33 cellular contexts compared by ENCODE assay signal in the genomic region with DNA sequence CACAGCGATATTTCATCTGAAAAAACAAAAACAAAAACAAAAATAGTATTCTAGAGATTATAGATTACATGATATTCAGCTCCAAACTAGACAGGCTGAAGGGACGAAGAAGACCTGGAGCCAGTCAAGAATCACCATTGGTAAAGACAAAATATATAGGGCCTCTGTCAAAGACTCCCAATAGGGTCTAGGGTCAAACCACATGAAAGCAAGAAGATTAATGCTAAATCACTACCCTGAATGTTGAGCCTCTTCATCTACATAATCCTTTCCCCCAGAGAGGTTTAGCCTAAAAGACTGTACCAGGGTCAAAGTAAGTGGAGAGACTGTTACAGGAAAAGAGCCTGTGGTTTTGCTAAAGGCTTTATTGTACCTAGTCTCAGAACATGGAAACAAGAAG.
"Had no signal": no experiment of that assay in that cellular context is flagged by ENCODE, and none has a peak within 500 bp of the region (broad histone marks: within the 10 kb centered on the region; RNA-seq: fewer than 3 reads in every experiment).

No MANE protein-coding gene starts in this region.

- H3K4me1 ChIP-seq: adrenal gland, esophagus muscularis mucosa, foreskin keratinocyte, heart left ventricle had no signal

- H3K4me2 ChIP-seq: hepatocyte had no signal

- H2AFZ ChIP-seq: hepatocyte had no signal

- H3K36me3 ChIP-seq: adrenal gland, esophagus muscularis mucosa, gastrocnemius medialis, heart left ventricle had no signal

- DNase-seq: activated CD4-positive, alpha-beta memory T cell treated with anti-CD3 and anti-CD28 coated beads for 36 hours; activated CD4-positive, alpha-beta T cell treated with anti-CD3 and anti-CD28 coated beads for 36 hours; activated CD4-positive, alpha-beta T cell treated with anti-CD3 and anti-CD28 coated beads, Interleukin-2, amount 10 ng/mL, durations not matched to agents 24 days and 14 days; activated CD4-positive, CD25-positive, alpha-beta regulatory T cell; activated CD4-positive, CD25-positive, alpha-beta regulatory T cell treated with anti-CD3 and anti-CD28 coated beads, Interleukin-2, amount 50 U/mL, for 72 hours; activated CD8-positive, alpha-beta memory T cell treated with anti-CD3 and anti-CD28 coated beads, Interleukin-2, amount 10 ng/mL, durations not matched to agents 7 days and 5 days; activated CD8-positive, alpha-beta memory T cell treated with anti-CD3 and anti-CD28 coated beads, Interleukin-2, amount 50 U/mL, for 4 hours; activated CD8-positive, alpha-beta T cell treated with anti-CD3 and anti-CD28 coated beads, Interleukin-2, amount 10 ng/mL, durations not matched to agents 7 days and 5 days; activated effector memory CD4-positive, alpha-beta T cell treated with Interleukin-2 at 50 U/mL for 16 hours; activated naive CD4-positive, alpha-beta T cell treated with anti-CD3 and anti-CD28 coated beads for 36 hours; activated naive CD8-positive, alpha-beta T cell treated with anti-CD3 and anti-CD28 coated beads for 36 hours; activated naive CD8-positive, alpha-beta T cell treated with anti-CD3 and anti-CD28 coated beads, Interleukin-2, amount 50 U/mL, for 24 hours; activated T-cell treated with anti-CD3 and anti-CD28 coated beads for 4 hours; activated T-cell treated with anti-CD3 and anti-CD28 coated beads, Interleukin-2, amount 50 U/mL, for 24 hours; activated T-cell treated with anti-CD3 and anti-CD28 coated beads, Interleukin-2, amount 50 U/mL, for 72 hours; adrenal gland; amygdala; aorta; body of pancreas; caudate nucleus; cortex of kidney; dermis blood vessel endothelial cell; effector CD4-positive, alpha-beta T cell; effector memory CD8-positive, alpha-beta T cell; erythroblast; foreskin keratinocyte; gastrocnemius medialis; glutamatergic neuron; heart left ventricle; T-helper 2 cell had no signal

- H3K27ac ChIP-seq: adrenal gland, body of pancreas, esophagus muscularis mucosa, foreskin keratinocyte, gastrocnemius medialis, heart left ventricle, hepatocyte had no signal

- ATAC-seq: activated CD4-positive, alpha-beta T cell treated with anti-CD3 and anti-CD28 coated beads for 36 hours; activated CD8-positive, alpha-beta memory T cell treated with anti-CD3 and anti-CD28 coated beads, Interleukin-2, amount 10 ng/mL, durations not matched to agents 7 days and 5 days; activated CD8-positive, alpha-beta T cell treated with anti-CD3 and anti-CD28 coated beads, Interleukin-2, amount 10 ng/mL, durations not matched to agents 7 days and 5 days; activated naive CD8-positive, alpha-beta T cell treated with anti-CD3 and anti-CD28 coated beads, Interleukin-2, amount 50 U/mL, for 24 hours; activated T-cell treated with anti-CD3 and anti-CD28 coated beads, Interleukin-2, amount 50 U/mL, for 72 hours; body of pancreas; effector memory CD8-positive, alpha-beta T cell; foreskin keratinocyte; gastrocnemius medialis; heart left ventricle had no signal

- H3K79me2 ChIP-seq: hepatocyte had no signal

- H3K9me3 ChIP-seq: adrenal gland, body of pancreas, esophagus muscularis mucosa, gastrocnemius medialis, heart left ventricle had no signal

- H3K4me3 ChIP-seq: adrenal gland, body of pancreas, esophagus muscularis mucosa, gastrocnemius medialis, heart left ventricle, hepatocyte had no signal

- FAIRE-seq: colon had no signal

- H3K27me3 ChIP-seq: adrenal gland, body of pancreas, esophagus muscularis mucosa, foreskin keratinocyte, gastrocnemius medialis, heart left ventricle, hepatocyte had no signal
